In the genomic region with DNA sequence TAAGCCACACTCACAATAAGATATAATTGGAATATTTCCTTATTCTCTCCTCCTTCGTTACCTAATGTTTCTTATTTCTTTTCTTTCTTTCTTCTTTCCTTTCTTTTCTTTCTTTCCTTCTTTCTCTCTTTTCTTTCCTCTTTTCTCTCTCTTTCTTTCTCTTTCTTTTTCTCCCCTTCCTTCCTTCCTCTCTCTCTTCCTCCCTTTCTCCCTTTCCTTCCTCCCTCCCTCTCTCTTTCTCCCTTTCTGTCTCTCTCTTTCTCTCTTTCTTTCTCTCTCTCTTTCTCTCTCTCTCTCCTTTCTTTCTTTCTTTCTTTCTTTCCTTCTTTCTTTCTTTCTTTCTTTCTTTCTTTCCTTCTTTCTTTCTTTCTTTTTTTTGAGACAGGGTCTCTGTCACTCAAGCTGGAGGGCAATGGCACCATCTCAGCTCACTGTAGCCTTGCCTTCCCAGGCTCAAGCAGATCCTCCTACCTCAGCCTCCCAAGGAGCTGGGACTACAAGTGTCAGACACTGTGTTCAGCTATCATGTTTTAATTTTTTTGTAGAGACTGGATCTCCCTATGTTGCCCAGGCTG, we compare ENCODE assay signal across 1 cellular context.
TF ChIP-seq lines count a peak whose summit lies in the region.

No MANE protein-coding gene starts in this region.

TF ChIP-seq in WTC11, 78 proteins besides CTCF, POLR2A, EP300 and RAD21 (continued from another document):
- TF ChIP-seq, protein P1, sequence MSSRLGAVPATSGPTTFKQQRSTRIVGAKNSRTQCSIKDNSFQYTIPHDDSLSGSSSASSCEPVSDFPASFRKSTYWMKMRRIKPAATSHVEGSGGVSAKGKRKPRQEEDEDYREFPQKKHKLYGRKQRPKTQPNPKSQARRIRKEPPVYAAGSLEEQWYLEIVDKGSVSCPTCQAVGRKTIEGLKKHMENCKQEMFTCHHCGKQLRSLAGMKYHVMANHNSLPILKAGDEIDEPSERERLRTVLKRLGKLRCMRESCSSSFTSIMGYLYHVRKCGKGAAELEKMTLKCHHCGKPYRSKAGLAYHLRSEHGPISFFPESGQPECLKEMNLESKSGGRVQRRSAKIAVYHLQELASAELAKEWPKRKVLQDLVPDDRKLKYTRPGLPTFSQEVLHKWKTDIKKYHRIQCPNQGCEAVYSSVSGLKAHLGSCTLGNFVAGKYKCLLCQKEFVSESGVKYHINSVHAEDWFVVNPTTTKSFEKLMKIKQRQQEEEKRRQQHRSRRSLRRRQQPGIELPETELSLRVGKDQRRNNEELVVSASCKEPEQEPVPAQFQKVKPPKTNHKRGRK (CRISPR knock-in tag; IDR thresholded peaks at IDR 0.05; ENCODE audit: borderline replicate concordance) = peak; percentile 47; the same call in 1 of the 2 replicates
